9 cellular contexts compared by ENCODE assay signal in the genomic region with DNA sequence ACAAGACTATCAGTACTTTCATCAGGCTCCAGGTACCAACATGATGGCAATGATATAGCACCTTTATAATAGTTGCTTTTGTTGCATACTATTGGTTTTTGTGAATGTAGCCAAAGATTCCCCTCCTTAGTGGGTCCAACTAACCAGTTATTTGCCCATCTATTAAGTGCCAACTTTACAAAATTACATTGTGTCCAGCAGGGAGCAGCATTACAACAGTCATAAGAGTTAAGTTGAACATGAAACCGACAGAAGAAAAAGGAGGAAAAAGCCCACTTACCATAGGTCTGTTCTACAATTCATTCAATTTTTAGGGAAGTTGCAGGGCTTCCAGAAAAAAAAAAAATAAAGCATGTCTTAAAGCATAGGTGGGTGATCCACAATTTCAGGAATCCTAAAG. TPM values are rescaled to one million over a fixed set of nuclear protein-coding genes. Genes with fewer than 3 reads are reported as not detected.
DNase-seq lines count a peak whose midpoint lies in the region; ATAC-seq and TF ChIP-seq lines count a peak whose summit lies in the region.
"Had no signal": no experiment of that assay in that cellular context is flagged by ENCODE, and none has a peak within 500 bp of the region (broad histone marks: within the 10 kb centered on the region; RNA-seq: fewer than 3 reads in every experiment).

No MANE protein-coding gene starts in this region.

- intact Hi-C loops in psoas muscle (cut with DNase I) (no loop called here), spleen (cut with DNase I; ENCODE audit: low total_unique reads) (no loop called here)

- ATAC-seq in GM18520 (IDR thresholded peaks at IDR 0.05; ENCODE audit: unreplicated experiment), result peak; percentile 40
- peak in 1 of 4 donors; percentile 52 for ATAC-seq in psoas muscle

- no peak overlapping the region for H3K27ac ChIP-seq in psoas muscle
- no peak overlapping the region for H3K27ac ChIP-seq in spleen
- H3K27ac ChIP-seq: thoracic aorta had no signal

- TF ChIP-seq CTCF in AG09319 (IDR thresholded peaks at IDR 0.05; ENCODE audit: low read depth, low read length), result peak; percentile 52
- peak; percentile 50 for TF ChIP-seq CTCF in epithelial cell of esophagus (IDR thresholded peaks at IDR 0.05; ENCODE audit: insufficient read depth, low read depth, low read length, missing control alignments)
- peak; percentile 38 for TF ChIP-seq CTCF in psoas muscle (IDR thresholded peaks at IDR 0.05)
- peak in 5 of 11 experiments; percentile 16 to 49 (median 26) for TF ChIP-seq CTCF in spleen (IDR thresholded peaks at IDR 0.05 in 8 of 11, conservative IDR thresholded peaks at IDR 0.05 in 3 of 11)

- H3K9me3 ChIP-seq in psoas muscle (no peaks in the 10 kb centered on the region), spleen (no peaks in the 10 kb centered on the region)
- H3K9me3 ChIP-seq: thoracic aorta had no signal

- H3K4me3 ChIP-seq in epithelial cell of esophagus (ENCODE audit: low read length), result no peak overlapping the region
- H3K4me3 ChIP-seq in psoas muscle, result no peak overlapping the region
- H3K4me3 ChIP-seq in spleen, result no peak overlapping the region
- H3K4me3 ChIP-seq: thoracic aorta had no signal

- H3K36me3 ChIP-seq in psoas muscle (ENCODE audit: insufficient read depth in 1 of 2, low read depth in 1 of 2), result no peaks in the 10 kb centered on the region
- peaks cover 0 to 12% (median 0%) of the 10 kb centered on the region in 6 donors for H3K36me3 ChIP-seq in spleen
- H3K36me3 ChIP-seq: thoracic aorta had no signal

- DNase-seq in AG09319 (ENCODE audit: extremely low read depth, low read depth) (peak; percentile 28), NCI-H446 treated with DMSO at 0.1 percent for 48 hours (lab: John Stamatoyannopoulos, UW) (peak; percentile 63), epithelial cell of esophagus (ENCODE audit: low read depth) (peak; percentile 59), psoas muscle (no peak), NCI-H345 treated with DMSO at 0.1 percent for 48 hours (lab: John Stamatoyannopoulos, UW; ENCODE audit: unreplicated experiment) (no peak), spleen (no peak)
- DNase-seq in activated CD8-positive, alpha-beta memory T cell treated with anti-CD3 and anti-CD28 coated beads, Interleukin-2, amount 50 U/mL, for 4 hours, result no peak

- no peak for TF ChIP-seq POLR2A in spleen (IDR thresholded peaks at IDR 0.05)

- WGBS in psoas muscle, 3 donors, result 21 to 36% (median 21%) methylated on average over 1 of the region's 1 CpG
- WGBS in spleen, 5 donors, result 13 to 39% (median 26%) methylated on average over 1 of the region's 1 CpG

- peaks cover 11% of the 10 kb centered on the region for H3K4me1 ChIP-seq in psoas muscle
- no peaks in the 10 kb centered on the region for H3K4me1 ChIP-seq in spleen

- H3K27me3 ChIP-seq in psoas muscle (ENCODE audit: insufficient read depth in 3 of 3, low read length in 2 of 3) (no peaks in the 10 kb centered on the region), spleen (replicated peaks in 1 of 7) (no peaks in the 10 kb centered on the region)

RNA-seq across cellular contexts. Expression of a gene that starts 21.6 kb away (rescaled TPM):
- total RNA-seq in psoas muscle (10 to 100 TPM; 17.7 to 28.6 (median 24.4) TPM), spleen (10 to 100 TPM; 13.5 to 33.1 (median 16.9) TPM)
- polyA plus RNA-seq in psoas muscle (10 to 100 TPM; 15.5 to 42.1 (median 38.8) TPM), spleen (10 to 100 TPM; 20.9 to 29.8 (median 25.7) TPM)

RNA-seq across cellular contexts. Expression of a gene that starts 21.7 kb away (rescaled TPM):
- total RNA-seq in psoas muscle (10 to 100 TPM in 2 of 4 donors, 1 to 10 TPM in 2; 7.7 to 12.9 (median 9.7) TPM), spleen (10 to 100 TPM; 16.9 to 34.6 (median 24.1) TPM)
- polyA plus RNA-seq in psoas muscle (1 to 10 TPM; 4.2 to 8.6 (median 6.6) TPM), spleen (10 to 100 TPM in 2 of 3 donors, 1 to 10 TPM in 1; 6.1 to 12.5 (median 10.7) TPM)

Comparison
In these comparisons a context has a peak if more than half of its experiments do, and no peak if none do; other contexts are left out.
1. DNase-seq: peak in AG09319 (single experiment), NCI-H446 treated with DMSO at 0.1 percent for 48 hours (single experiment) and epithelial cell of esophagus (single experiment); none in psoas muscle (0 of 2), NCI-H345 treated with DMSO at 0.1 percent for 48 hours (single experiment), activated CD8-positive, alpha-beta memory T cell treated with anti-CD3 and anti-CD28 coated beads, Interleukin-2, amount 50 U/mL, for 4 hours (single experiment) and spleen (single experiment).